Comparison of ENCODE assay signal across 19 cellular contexts in genomic region chr9:127765418-127765817, GRCh38. TPM values are rescaled to one million over a fixed set of nuclear protein-coding genes. Genes with fewer than 3 reads are reported as not detected.
DNase-seq lines count a peak whose midpoint lies in the region; ATAC-seq and TF ChIP-seq lines count a peak whose summit lies in the region.
"Had no signal": no experiment of that assay in that cellular context is flagged by ENCODE, and none has a peak within 500 bp of the region (broad histone marks: within the 10 kb centered on the region; RNA-seq: fewer than 3 reads in every experiment).

No MANE protein-coding gene starts in this region.

- no peaks in the 10 kb centered on the region for H3K27me3 Mint-ChIP-seq in central memory CD8-positive, alpha-beta T cell
- peaks cover 19% of the 10 kb centered on the region for H3K27me3 Mint-ChIP-seq in nephron progenitor cell (ENCODE audit: low read depth, poor library complexity)
- H3K27me3 Mint-ChIP-seq: memory B cell, naive B cell had no signal

- no peak overlapping the region for H3K4me3 Mint-ChIP-seq in central memory CD8-positive, alpha-beta T cell
- H3K4me3 Mint-ChIP-seq in nephron progenitor cell, result no peak overlapping the region
- H3K4me3 Mint-ChIP-seq: memory B cell had no signal

- TF ChIP-seq CTCF in right atrium auricular region (IDR thresholded peaks at IDR 0.05) (no peak), nephron progenitor cell (IDR thresholded peaks at IDR 0.05) (no peak)

- DNase-seq in right atrium auricular region (ENCODE audit: low spot score) (no peak), cardiac septum (ENCODE audit: low spot score) (no peak), nephron progenitor cell (no peak), NCI-H2171 (lab: John Stamatoyannopoulos, UW) (no peak), DMS 273 (lab: John Stamatoyannopoulos, UW; ENCODE audit: unreplicated experiment) (no peak)
- no peak for DNase-seq in central memory CD8-positive, alpha-beta T cell (ENCODE audit: low spot score in 2 of 2)
- DNase-seq: Caco-2, hippocampal formation, islet precursor cell, MG63, naive B cell, NCI-H146, NCI-H226, T-helper 9 cell had no signal

- H3K4me3 ChIP-seq in right atrium auricular region, result no peak overlapping the region
- H3K4me3 ChIP-seq: ascending aorta, MG63, thoracic aorta had no signal

- intact Hi-C loops in cardiac septum (cut with DNase I), result no loop called here

- H3K27ac ChIP-seq in right atrium auricular region, result peak overlapping the region; percentile 53 to 67
- H3K27ac ChIP-seq: thoracic aorta had no signal

- ATAC-seq in central memory CD8-positive, alpha-beta T cell (replicated peaks; ENCODE audit: extremely low read depth, poor library complexity, severe bottlenecking), result no peak
- no peak for ATAC-seq in HG02678 (IDR thresholded peaks at IDR 0.05; ENCODE audit: unreplicated experiment)
- ATAC-seq: HCT116 had no signal

- peaks cover 0 to 67% of the 10 kb centered on the region in 2 donors for H3K4me1 ChIP-seq in right atrium auricular region
- H3K4me1 ChIP-seq: Caco-2 had no signal

- H3K9me3 ChIP-seq in right atrium auricular region, result no peaks in the 10 kb centered on the region
- H3K9me3 ChIP-seq: ascending aorta, Caco-2, MG63, thoracic aorta had no signal

- no peaks in the 10 kb centered on the region for H3K9me3 Mint-ChIP-seq in central memory CD8-positive, alpha-beta T cell
- no peaks in the 10 kb centered on the region for H3K9me3 Mint-ChIP-seq in nephron progenitor cell
- H3K9me3 Mint-ChIP-seq: memory B cell, naive B cell had no signal

- H3K36me3 Mint-ChIP-seq in central memory CD8-positive, alpha-beta T cell (ENCODE audit: insufficient read depth), result peaks cover 31% of the 10 kb centered on the region
- no peaks in the 10 kb centered on the region for H3K36me3 Mint-ChIP-seq in nephron progenitor cell (ENCODE audit: low read depth)

- no peaks in the 10 kb centered on the region for H3K36me3 ChIP-seq in right atrium auricular region
- H3K36me3 ChIP-seq: ascending aorta, MG63, thoracic aorta had no signal

- no peaks in the 10 kb centered on the region for H3K27me3 ChIP-seq in right atrium auricular region
- H3K27me3 ChIP-seq: ascending aorta, MG63 had no signal

- peaks cover 75% of the 10 kb centered on the region for H3K4me1 Mint-ChIP-seq in central memory CD8-positive, alpha-beta T cell
- peaks cover 78% of the 10 kb centered on the region for H3K4me1 Mint-ChIP-seq in nephron progenitor cell

- peak overlapping the region; percentile 96 for H3K27ac Mint-ChIP-seq in central memory CD8-positive, alpha-beta T cell (ENCODE audit: low read depth)
- H3K27ac Mint-ChIP-seq in nephron progenitor cell, result peak overlapping the region; percentile 58

RNA-seq across cellular contexts. Expression of gene SH2D3C, which starts 13.0 kb away (rescaled TPM):
- 10 to 100 TPM; 11.5 to 16.5 TPM for total RNA-seq in right atrium auricular region
- 16.0 TPM for total RNA-seq in cardiac septum

RNA-seq across cellular contexts. Expression of gene CDK9, which starts 20.4 kb away (rescaled TPM):
- total RNA-seq in right atrium auricular region (10 to 100 TPM; 37.2 to 53.3 TPM), cardiac septum (48.7 TPM)

RNA-seq across cellular contexts. Expression of gene TOR2A, which starts 30.3 kb away (rescaled TPM):
- total RNA-seq in right atrium auricular region (1 to 10 TPM; 3.9 to 7.0 TPM), cardiac septum (4.4 TPM)
- total RNA-seq: ascending aorta had no signal

RNA-seq across cellular contexts. Expression of gene FPGS, which starts 37.3 kb away (rescaled TPM):
- total RNA-seq in right atrium auricular region (10 to 100 TPM; 43.9 to 47.0 TPM), cardiac septum (36.5 TPM)

RNA-seq across cellular contexts. Expression of gene TTC16, which starts 49.5 kb away (rescaled TPM):
- under 1 TPM; 0.11 to 0.16 TPM for total RNA-seq in right atrium auricular region
- total RNA-seq in cardiac septum, result 0.16 TPM
- total RNA-seq: ascending aorta, Caco-2 had no signal
